In the genomic region with DNA sequence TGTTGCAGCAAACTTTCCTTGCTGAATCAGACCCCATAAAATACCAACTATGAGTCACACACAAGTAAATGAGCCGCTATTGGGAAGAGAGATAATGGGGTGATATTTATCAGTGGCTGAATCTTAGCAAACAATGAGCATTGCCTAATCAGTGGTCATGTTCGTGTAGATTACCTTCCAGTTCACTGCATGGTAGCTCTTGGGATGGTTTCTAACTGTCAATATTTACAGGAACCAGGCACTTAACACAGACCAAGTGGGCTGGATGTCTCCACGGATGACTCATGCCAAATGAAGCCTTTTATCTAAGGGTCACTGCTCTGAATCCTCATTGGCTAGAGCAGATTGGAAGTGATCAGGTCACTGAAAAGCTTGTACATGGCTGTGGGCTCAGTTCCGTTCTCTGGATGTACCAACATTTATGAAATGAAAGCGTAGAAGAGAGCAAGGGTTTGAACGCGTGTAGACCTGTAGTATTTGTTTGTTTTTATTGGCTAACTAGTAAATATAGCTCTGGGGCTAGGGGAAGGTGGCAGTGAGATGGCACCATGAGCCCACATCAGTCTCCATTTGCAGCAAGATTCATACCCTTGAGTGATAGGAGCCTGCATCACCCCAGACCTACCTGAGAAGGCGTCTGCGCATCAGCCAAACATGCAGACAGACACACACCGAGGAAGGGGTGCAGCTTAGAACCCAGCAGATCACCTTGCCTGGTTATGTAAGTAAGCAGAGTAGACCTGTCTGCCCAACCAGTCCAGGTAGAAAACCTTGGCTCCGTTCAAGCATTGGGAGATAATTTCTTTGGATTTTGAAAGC, we compare ENCODE assay signal across 1 cellular context.
TF ChIP-seq lines count a peak whose summit lies in the region.

No MANE protein-coding gene starts in this region.

TF ChIP-seq in HepG2, 621 proteins besides CTCF, POLR2A, EP300 and RAD21 (continued from another document and continues in another):
- TF ChIP-seq, protein P1, sequence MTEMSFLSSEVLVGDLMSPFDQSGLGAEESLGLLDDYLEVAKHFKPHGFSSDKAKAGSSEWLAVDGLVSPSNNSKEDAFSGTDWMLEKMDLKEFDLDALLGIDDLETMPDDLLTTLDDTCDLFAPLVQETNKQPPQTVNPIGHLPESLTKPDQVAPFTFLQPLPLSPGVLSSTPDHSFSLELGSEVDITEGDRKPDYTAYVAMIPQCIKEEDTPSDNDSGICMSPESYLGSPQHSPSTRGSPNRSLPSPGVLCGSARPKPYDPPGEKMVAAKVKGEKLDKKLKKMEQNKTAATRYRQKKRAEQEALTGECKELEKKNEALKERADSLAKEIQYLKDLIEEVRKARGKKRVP (CRISPR knock-in tag; IDR thresholded peaks at IDR 0.05) = peak in 1 of 2 experiments; percentile 91; a peak in 2 of 4 replicates
- TF ChIP-seq ZFP36L2 (CRISPR knock-in tag; IDR thresholded peaks at IDR 0.05) (no peak), ZSCAN12 (CRISPR knock-in tag; IDR thresholded peaks at IDR 0.05) (no peak), RBAK (CRISPR knock-in tag; IDR thresholded peaks at IDR 0.05) (0 out of 2 replicates have a peak, but pooled peaks have one; percentile 60), ZSCAN20 (CRISPR knock-in tag; IDR thresholded peaks at IDR 0.05; ENCODE audit: borderline replicate concordance) (no peak; the same call in 1 of the 2 replicates), GLI4 (CRISPR knock-in tag; IDR thresholded peaks at IDR 0.05; ENCODE audit: borderline replicate concordance) (peak; percentile 78; the same call in 1 of the 2 replicates), NFYC (CRISPR knock-in tag; IDR thresholded peaks at IDR 0.05) (peak; percentile 87), ZNF570 (CRISPR knock-in tag; IDR thresholded peaks at IDR 0.05; ENCODE audit: borderline replicate concordance) (no peak), GATAD1 (CRISPR knock-in tag; IDR thresholded peaks at IDR 0.05) (peak; percentile 73), RFX1 (IDR thresholded peaks at IDR 0.05) (no peak; the same call in 1 of the 2 replicates), SRSF4 (IDR thresholded peaks at IDR 0.05; ENCODE audit: low read depth, low read length, poor library complexity, severe bottlenecking) (no peak), ZFP82 (CRISPR knock-in tag; IDR thresholded peaks at IDR 0.05; ENCODE audit: borderline replicate concordance) (no peak), TSC22D2 (CRISPR knock-in tag; IDR thresholded peaks at IDR 0.05; ENCODE audit: borderline replicate concordance) (no peak), ZNF614 (CRISPR knock-in tag; IDR thresholded peaks at IDR 0.05; ENCODE audit: borderline replicate concordance) (peak; percentile 52; the same call in 1 of the 2 replicates), MEIS2 (CRISPR knock-in tag; IDR thresholded peaks at IDR 0.05) (peak; percentile 74), ZMAT3 (CRISPR knock-in tag; conservative IDR thresholded peaks at IDR 0.05) (no peak; the same call in 1 of the 2 replicates), SOX6 (IDR thresholded peaks at IDR 0.05) (no peak), SOX6 (CRISPR knock-in tag; IDR thresholded peaks at IDR 0.05) (peak; percentile 100), ZMYM2 (CRISPR knock-in tag; IDR thresholded peaks at IDR 0.05) (peak; percentile 62; the same call in 1 of the 2 replicates), ISL2 (CRISPR knock-in tag; IDR thresholded peaks at IDR 0.05) (peak; percentile 99), ZNF589 (CRISPR knock-in tag; conservative IDR thresholded peaks at IDR 0.05) (0 out of 2 replicates have a peak, but pooled peaks have one; percentile 21), ZNF432 (CRISPR knock-in tag; IDR thresholded peaks at IDR 0.05; ENCODE audit: borderline replicate concordance) (no peak), RFX3 (CRISPR knock-in tag; IDR thresholded peaks at IDR 0.05) (no peak), ARNT2 (CRISPR knock-in tag; IDR thresholded peaks at IDR 0.05; ENCODE audit: low read depth) (peak; percentile 63; the same call in 1 of the 2 replicates)
- TF ChIP-seq, protein P2, sequence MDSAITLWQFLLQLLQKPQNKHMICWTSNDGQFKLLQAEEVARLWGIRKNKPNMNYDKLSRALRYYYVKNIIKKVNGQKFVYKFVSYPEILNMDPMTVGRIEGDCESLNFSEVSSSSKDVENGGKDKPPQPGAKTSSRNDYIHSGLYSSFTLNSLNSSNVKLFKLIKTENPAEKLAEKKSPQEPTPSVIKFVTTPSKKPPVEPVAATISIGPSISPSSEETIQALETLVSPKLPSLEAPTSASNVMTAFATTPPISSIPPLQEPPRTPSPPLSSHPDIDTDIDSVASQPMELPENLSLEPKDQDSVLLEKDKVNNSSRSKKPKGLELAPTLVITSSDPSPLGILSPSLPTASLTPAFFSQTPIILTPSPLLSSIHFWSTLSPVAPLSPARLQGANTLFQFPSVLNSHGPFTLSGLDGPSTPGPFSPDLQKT (CRISPR knock-in tag; IDR thresholded peaks at IDR 0.05; ENCODE audit: borderline replicate concordance) = no peak
- TF ChIP-seq, protein P3, sequence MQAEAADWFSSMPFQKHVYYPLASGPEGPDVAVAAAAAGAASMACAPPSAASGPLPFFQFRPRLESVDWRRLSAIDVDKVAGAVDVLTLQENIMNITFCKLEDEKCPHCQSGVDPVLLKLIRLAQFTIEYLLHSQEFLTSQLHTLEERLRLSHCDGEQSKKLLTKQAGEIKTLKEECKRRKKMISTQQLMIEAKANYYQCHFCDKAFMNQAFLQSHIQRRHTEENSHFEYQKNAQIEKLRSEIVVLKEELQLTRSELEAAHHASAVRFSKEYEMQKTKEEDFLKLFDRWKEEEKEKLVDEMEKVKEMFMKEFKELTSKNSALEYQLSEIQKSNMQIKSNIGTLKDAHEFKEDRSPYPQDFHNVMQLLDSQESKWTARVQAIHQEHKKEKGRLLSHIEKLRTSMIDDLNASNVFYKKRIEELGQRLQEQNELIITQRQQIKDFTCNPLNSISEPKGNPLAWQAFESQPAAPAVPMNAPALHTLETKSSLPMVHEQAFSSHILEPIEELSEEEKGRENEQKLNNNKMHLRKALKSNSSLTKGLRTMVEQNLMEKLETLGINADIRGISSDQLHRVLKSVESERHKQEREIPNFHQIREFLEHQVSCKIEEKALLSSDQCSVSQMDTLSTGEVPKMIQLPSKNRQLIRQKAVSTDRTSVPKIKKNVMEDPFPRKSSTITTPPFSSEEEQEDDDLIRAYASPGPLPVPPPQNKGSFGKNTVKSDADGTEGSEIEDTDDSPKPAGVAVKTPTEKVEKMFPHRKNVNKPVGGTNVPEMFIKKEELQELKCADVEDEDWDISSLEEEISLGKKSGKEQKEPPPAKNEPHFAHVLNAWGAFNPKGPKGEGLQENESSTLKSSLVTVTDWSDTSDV (CRISPR knock-in tag; IDR thresholded peaks at IDR 0.05) = no peak
- TF ChIP-seq, protein P4, sequence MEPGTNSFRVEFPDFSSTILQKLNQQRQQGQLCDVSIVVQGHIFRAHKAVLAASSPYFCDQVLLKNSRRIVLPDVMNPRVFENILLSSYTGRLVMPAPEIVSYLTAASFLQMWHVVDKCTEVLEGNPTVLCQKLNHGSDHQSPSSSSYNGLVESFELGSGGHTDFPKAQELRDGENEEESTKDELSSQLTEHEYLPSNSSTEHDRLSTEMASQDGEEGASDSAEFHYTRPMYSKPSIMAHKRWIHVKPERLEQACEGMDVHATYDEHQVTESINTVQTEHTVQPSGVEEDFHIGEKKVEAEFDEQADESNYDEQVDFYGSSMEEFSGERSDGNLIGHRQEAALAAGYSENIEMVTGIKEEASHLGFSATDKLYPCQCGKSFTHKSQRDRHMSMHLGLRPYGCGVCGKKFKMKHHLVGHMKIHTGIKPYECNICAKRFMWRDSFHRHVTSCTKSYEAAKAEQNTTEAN (CRISPR knock-in tag; conservative IDR thresholded peaks at IDR 0.05) = peak; percentile 94
- TF ChIP-seq, protein P5, sequence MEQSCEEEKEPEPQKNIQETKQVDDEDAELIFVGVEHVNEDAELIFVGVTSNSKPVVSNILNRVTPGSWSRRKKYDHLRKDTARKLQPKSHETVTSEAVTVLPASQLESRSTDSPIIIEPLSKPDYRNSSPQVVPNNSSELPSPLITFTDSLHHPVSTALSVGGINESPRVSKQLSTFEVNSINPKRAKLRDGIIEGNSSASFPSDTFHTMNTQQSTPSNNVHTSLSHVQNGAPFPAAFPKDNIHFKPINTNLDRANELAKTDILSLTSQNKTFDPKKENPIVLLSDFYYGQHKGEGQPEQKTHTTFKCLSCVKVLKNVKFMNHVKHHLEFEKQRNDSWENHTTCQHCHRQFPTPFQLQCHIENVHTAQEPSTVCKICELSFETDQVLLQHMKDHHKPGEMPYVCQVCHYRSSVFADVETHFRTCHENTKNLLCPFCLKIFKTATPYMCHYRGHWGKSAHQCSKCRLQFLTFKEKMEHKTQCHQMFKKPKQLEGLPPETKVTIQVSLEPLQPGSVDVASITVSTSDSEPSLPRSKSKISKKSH (CRISPR knock-in tag; IDR thresholded peaks at IDR 0.05; ENCODE audit: borderline replicate concordance) = no peak
- TF ChIP-seq, protein P6, sequence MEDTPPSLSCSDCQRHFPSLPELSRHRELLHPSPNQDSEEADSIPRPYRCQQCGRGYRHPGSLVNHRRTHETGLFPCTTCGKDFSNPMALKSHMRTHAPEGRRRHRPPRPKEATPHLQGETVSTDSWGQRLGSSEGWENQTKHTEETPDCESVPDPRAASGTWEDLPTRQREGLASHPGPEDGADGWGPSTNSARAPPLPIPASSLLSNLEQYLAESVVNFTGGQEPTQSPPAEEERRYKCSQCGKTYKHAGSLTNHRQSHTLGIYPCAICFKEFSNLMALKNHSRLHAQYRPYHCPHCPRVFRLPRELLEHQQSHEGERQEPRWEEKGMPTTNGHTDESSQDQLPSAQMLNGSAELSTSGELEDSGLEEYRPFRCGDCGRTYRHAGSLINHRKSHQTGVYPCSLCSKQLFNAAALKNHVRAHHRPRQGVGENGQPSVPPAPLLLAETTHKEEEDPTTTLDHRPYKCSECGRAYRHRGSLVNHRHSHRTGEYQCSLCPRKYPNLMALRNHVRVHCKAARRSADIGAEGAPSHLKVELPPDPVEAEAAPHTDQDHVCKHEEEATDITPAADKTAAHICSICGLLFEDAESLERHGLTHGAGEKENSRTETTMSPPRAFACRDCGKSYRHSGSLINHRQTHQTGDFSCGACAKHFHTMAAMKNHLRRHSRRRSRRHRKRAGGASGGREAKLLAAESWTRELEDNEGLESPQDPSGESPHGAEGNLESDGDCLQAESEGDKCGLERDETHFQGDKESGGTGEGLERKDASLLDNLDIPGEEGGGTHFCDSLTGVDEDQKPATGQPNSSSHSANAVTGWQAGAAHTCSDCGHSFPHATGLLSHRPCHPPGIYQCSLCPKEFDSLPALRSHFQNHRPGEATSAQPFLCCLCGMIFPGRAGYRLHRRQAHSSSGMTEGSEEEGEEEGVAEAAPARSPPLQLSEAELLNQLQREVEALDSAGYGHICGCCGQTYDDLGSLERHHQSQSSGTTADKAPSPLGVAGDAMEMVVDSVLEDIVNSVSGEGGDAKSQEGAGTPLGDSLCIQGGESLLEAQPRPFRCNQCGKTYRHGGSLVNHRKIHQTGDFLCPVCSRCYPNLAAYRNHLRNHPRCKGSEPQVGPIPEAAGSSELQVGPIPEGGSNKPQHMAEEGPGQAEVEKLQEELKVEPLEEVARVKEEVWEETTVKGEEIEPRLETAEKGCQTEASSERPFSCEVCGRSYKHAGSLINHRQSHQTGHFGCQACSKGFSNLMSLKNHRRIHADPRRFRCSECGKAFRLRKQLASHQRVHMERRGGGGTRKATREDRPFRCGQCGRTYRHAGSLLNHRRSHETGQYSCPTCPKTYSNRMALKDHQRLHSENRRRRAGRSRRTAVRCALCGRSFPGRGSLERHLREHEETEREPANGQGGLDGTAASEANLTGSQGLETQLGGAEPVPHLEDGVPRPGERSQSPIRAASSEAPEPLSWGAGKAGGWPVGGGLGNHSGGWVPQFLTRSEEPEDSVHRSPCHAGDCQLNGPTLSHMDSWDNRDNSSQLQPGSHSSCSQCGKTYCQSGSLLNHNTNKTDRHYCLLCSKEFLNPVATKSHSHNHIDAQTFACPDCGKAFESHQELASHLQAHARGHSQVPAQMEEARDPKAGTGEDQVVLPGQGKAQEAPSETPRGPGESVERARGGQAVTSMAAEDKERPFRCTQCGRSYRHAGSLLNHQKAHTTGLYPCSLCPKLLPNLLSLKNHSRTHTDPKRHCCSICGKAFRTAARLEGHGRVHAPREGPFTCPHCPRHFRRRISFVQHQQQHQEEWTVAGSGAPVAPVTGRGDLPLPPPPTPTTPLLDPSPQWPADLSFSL (CRISPR knock-in tag; IDR thresholded peaks at IDR 0.05) = no peak
- TF ChIP-seq, protein P7, sequence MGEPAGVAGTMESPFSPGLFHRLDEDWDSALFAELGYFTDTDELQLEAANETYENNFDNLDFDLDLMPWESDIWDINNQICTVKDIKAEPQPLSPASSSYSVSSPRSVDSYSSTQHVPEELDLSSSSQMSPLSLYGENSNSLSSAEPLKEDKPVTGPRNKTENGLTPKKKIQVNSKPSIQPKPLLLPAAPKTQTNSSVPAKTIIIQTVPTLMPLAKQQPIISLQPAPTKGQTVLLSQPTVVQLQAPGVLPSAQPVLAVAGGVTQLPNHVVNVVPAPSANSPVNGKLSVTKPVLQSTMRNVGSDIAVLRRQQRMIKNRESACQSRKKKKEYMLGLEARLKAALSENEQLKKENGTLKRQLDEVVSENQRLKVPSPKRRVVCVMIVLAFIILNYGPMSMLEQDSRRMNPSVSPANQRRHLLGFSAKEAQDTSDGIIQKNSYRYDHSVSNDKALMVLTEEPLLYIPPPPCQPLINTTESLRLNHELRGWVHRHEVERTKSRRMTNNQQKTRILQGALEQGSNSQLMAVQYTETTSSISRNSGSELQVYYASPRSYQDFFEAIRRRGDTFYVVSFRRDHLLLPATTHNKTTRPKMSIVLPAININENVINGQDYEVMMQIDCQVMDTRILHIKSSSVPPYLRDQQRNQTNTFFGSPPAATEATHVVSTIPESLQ (CRISPR knock-in tag; conservative IDR thresholded peaks at IDR 0.05) = no peak
- TF ChIP-seq, protein P8, sequence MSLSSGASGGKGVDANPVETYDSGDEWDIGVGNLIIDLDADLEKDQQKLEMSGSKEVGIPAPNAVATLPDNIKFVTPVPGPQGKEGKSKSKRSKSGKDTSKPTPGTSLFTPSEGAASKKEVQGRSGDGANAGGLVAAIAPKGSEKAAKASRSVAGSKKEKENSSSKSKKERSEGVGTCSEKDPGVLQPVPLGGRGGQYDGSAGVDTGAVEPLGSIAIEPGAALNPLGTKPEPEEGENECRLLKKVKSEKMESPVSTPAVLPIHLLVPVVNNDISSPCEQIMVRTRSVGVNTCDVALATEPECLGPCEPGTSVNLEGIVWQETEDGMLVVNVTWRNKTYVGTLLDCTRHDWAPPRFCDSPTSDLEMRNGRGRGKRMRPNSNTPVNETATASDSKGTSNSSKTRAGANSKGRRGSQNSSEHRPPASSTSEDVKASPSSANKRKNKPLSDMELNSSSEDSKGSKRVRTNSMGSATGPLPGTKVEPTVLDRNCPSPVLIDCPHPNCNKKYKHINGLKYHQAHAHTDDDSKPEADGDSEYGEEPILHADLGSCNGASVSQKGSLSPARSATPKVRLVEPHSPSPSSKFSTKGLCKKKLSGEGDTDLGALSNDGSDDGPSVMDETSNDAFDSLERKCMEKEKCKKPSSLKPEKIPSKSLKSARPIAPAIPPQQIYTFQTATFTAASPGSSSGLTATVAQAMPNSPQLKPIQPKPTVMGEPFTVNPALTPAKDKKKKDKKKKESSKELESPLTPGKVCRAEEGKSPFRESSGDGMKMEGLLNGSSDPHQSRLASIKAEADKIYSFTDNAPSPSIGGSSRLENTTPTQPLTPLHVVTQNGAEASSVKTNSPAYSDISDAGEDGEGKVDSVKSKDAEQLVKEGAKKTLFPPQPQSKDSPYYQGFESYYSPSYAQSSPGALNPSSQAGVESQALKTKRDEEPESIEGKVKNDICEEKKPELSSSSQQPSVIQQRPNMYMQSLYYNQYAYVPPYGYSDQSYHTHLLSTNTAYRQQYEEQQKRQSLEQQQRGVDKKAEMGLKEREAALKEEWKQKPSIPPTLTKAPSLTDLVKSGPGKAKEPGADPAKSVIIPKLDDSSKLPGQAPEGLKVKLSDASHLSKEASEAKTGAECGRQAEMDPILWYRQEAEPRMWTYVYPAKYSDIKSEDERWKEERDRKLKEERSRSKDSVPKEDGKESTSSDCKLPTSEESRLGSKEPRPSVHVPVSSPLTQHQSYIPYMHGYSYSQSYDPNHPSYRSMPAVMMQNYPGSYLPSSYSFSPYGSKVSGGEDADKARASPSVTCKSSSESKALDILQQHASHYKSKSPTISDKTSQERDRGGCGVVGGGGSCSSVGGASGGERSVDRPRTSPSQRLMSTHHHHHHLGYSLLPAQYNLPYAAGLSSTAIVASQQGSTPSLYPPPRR (CRISPR knock-in tag; IDR thresholded peaks at IDR 0.05; ENCODE audit: borderline replicate concordance) = peak; percentile 99
